ENCODE assay signal across 8 cellular contexts in the genomic region with DNA sequence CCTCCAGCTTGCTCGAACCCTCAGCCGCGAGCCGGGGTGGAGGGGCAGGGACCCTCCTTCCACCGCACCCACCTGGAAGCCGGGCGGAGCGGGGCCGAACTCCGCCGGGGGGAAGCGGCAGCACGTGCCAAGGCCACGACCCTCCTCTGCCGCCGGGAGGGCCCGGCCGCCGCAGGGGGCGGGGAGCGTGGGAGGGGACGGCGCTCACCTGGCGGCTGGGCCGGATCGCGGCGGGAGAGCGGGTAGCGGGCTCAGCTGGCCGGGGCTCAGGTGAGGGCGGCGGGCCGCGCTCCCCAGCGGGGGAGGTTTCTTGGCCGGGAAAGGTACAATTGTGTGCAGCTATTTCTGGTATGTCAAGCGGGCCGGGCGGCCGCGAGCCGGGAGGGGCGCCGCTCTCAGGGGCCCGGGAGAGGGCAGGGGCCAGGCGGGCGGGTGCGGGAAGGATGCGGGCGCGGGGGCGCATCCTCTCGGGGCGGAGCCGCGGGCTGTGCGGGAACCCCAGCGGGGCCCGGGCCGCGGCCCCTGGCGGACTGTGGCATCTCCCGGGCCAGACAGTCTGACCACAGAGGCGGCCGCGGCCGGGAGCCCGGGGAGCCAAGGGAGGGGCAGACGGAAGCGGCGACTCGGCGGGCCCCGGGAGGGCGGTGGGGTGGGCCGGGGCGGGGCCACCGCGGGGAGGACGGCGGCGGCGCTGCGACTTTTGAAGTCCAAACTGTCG. TPM values are rescaled to one million over a fixed set of nuclear protein-coding genes. Genes with fewer than 3 reads are reported as not detected.
DNase-seq lines count a peak whose midpoint lies in the region; ATAC-seq and TF ChIP-seq lines count a peak whose summit lies in the region.

LMO7 (plus strand) TSS at position 710 of the 718 bp plus-strand sequence. CDS start 328 bp downstream, outside the sequence.

- intact Hi-C loops in upper lobe of right lung (cut with DNase I): no loop called here

- peaks cover 3% of the 10 kb centered on the region for H4K20me1 ChIP-seq in neural progenitor cell (ENCODE audit: low read depth)

- H3K27ac ChIP-seq in neural progenitor cell: no peak within 1 kb of the TSS
- H3K27ac ChIP-seq in upper lobe of right lung: peak within 1 kb of the TSS; percentile 74

- peaks cover 14% of the 10 kb centered on the region for H3K4me1 ChIP-seq in neural progenitor cell
- peaks cover 6% of the 10 kb centered on the region for H3K4me1 ChIP-seq in upper lobe of right lung

- TF ChIP-seq CTCF in foreskin fibroblast (IDR thresholded peaks at IDR 0.05; ENCODE audit: low read depth, low read length): no peak
- TF ChIP-seq CTCF in neural progenitor cell (IDR thresholded peaks at IDR 0.05): no peak
- no peak for TF ChIP-seq CTCF in upper lobe of right lung (IDR thresholded peaks at IDR 0.05)

- peaks cover 4% of the 10 kb centered on the region for H3F3A ChIP-seq in neural progenitor cell (ENCODE audit: low read depth)

- peak within 1 kb of the TSS; percentile 83 for H2AFZ ChIP-seq in neural progenitor cell (replicated peaks)

- H3K79me2 ChIP-seq in neural progenitor cell (ENCODE audit: low read depth): no peaks in the 10 kb centered on the region

- ATAC-seq in HG02884 (IDR thresholded peaks at IDR 0.05; ENCODE audit: unreplicated experiment) (peak; percentile 54), upper lobe of right lung (peak; percentile 89)
- ATAC-seq in activated T-helper 17 cell treated with anti-CD3 and anti-CD28 coated beads, Interleukin-2, amount 50 U/mL, for 72 hours (replicated peaks): peak; percentile 64

- H3K36me3 ChIP-seq in neural progenitor cell (no peaks in the 10 kb centered on the region), upper lobe of right lung (no peaks in the 10 kb centered on the region)

- H3K27me3 Mint-ChIP-seq in activated T-helper 17 cell treated with anti-CD3 and anti-CD28 coated beads, Interleukin-2, amount 50 U/mL, for 72 hours: peaks cover 11% of the 10 kb centered on the region
- H3K27me3 Mint-ChIP-seq in neural progenitor cell (ENCODE audit: insufficient read depth, low read depth): peaks cover 29% of the 10 kb centered on the region

- peak within 1 kb of the TSS; percentile 62 for H3K4me3 Mint-ChIP-seq in activated T-helper 17 cell treated with anti-CD3 and anti-CD28 coated beads, Interleukin-2, amount 50 U/mL, for 72 hours
- H3K4me3 Mint-ChIP-seq in neural progenitor cell: peak within 1 kb of the TSS; percentile 82

- H3K36me3 Mint-ChIP-seq in activated T-helper 17 cell treated with anti-CD3 and anti-CD28 coated beads, Interleukin-2, amount 50 U/mL, for 72 hours (ENCODE audit: low read depth): no peaks in the 10 kb centered on the region
- H3K36me3 Mint-ChIP-seq in neural progenitor cell: no peaks in the 10 kb centered on the region

- H3K27me3 ChIP-seq in neural progenitor cell (peaks cover 58% of the 10 kb centered on the region), upper lobe of right lung (no peaks in the 10 kb centered on the region)

- DNase-seq in activated CD4-positive, CD25-positive, alpha-beta regulatory T cell (lab: John Stamatoyannopoulos, UW): peak; percentile 9 to 41 (median 20)
- DNase-seq in activated CD4-positive, CD25-positive, alpha-beta regulatory T cell treated with anti-CD3 and anti-CD28 coated beads, Interleukin-2, amount 50 U/mL, for 72 hours: no peak
- DNase-seq in NCI-H748 treated with DMSO at 0.1 percent for 48 hours (lab: John Stamatoyannopoulos, UW): peak; percentile 32
- peak; percentile 66 to 85 for DNase-seq in foreskin fibroblast
- DNase-seq in neural progenitor cell (ENCODE audit: low spot score): peak; percentile 78
- DNase-seq in upper lobe of right lung: peak; percentile 84

- peak within 1 kb of the TSS; percentile 94 to 97 for H3K4me3 ChIP-seq in foreskin fibroblast (ENCODE audit: low read depth in 1 of 2, low read length in 2 of 2)
- peak within 1 kb of the TSS; percentile 54 for H3K4me3 ChIP-seq in neural progenitor cell
- H3K4me3 ChIP-seq in upper lobe of right lung: peak within 1 kb of the TSS; percentile 80

- H3K4me1 Mint-ChIP-seq in activated T-helper 17 cell treated with anti-CD3 and anti-CD28 coated beads, Interleukin-2, amount 50 U/mL, for 72 hours: no peaks in the 10 kb centered on the region
- peaks cover 5% of the 10 kb centered on the region for H3K4me1 Mint-ChIP-seq in neural progenitor cell

- no peaks in the 10 kb centered on the region for H3K9me3 ChIP-seq in neural progenitor cell (ENCODE audit: low read depth)
- H3K9me3 ChIP-seq in upper lobe of right lung: no peaks in the 10 kb centered on the region

- H3K9me3 Mint-ChIP-seq in activated T-helper 17 cell treated with anti-CD3 and anti-CD28 coated beads, Interleukin-2, amount 50 U/mL, for 72 hours: no peaks in the 10 kb centered on the region
- H3K9me3 Mint-ChIP-seq in neural progenitor cell: peaks cover 2% of the 10 kb centered on the region

- H3K27ac Mint-ChIP-seq in activated T-helper 17 cell treated with anti-CD3 and anti-CD28 coated beads, Interleukin-2, amount 50 U/mL, for 72 hours: no peak within 1 kb of the TSS
- no peak within 1 kb of the TSS for H3K27ac Mint-ChIP-seq in neural progenitor cell

- peak within 1 kb of the TSS; percentile 74 for H3K4me2 ChIP-seq in neural progenitor cell

- H3K9ac ChIP-seq in neural progenitor cell: no peak within 1 kb of the TSS

RNA-seq across cellular contexts. Expression of gene LMO7, which starts in this region (rescaled TPM):
- total RNA-seq in activated T-helper 17 cell treated with anti-CD3 and anti-CD28 coated beads, Interleukin-2, amount 50 U/mL, for 72 hours: 10 to 100 TPM in 1 of 2 donors, 1 to 10 TPM in 1; 6.5 to 21.1 TPM
- total RNA-seq in neural progenitor cell (ENCODE audit: low replicate concordance) (3.8 and 6.8 TPM in 2 replicates), upper lobe of right lung (549 TPM)

Comparison
In these comparisons a context has a peak if more than half of its experiments do, and no peak if none do; other contexts are left out.
1. RNA of gene LMO7 (total RNA-seq): 549 TPM in upper lobe of right lung (single experiment); 6.5 to 21.1 TPM in activated T-helper 17 cell treated with anti-CD3 and anti-CD28 coated beads, Interleukin-2, amount 50 U/mL, for 72 hours and 3.8 to 6.8 TPM in neural progenitor cell; every median in the first group is over 10 times any median in the second.
2. Peak in every context shown above with its lines, with median percentiles within 50 percentile points of each other: ATAC-seq and H3K4me3 ChIP-seq.